In genomic region chr6:99434702-99435530, GRCh38 we compare ENCODE assay signal across 8 cellular contexts.
DNase-seq lines count a peak whose midpoint lies in the region; ATAC-seq and TF ChIP-seq lines count a peak whose summit lies in the region.

No MANE protein-coding gene starts in this region.

- no peaks in the 10 kb centered on the region for H3K9me3 ChIP-seq in neutrophil

- no peak overlapping the region for H3K4me3 ChIP-seq in epithelial cell of esophagus (ENCODE audit: low read length)
- H3K4me3 ChIP-seq in neutrophil (ENCODE audit: low read depth in 1 of 2, low read length in 1 of 2): no peak overlapping the region

- no peaks in the 10 kb centered on the region for H3K4me1 ChIP-seq in neutrophil (ENCODE audit: control insufficient read depth in 1 of 2, insufficient read depth in 1 of 2, low read depth in 1 of 2, low read length in 1 of 2)

- H3K27me3 ChIP-seq in neutrophil: no peaks in the 10 kb centered on the region

- H3K27ac ChIP-seq in neutrophil: no peak overlapping the region

- DNase-seq in AG08395 (ENCODE audit: low spot score) (peak; percentile 41), OCI-M1 (lab: John Stamatoyannopoulos, UW) (peak; percentile 55), epithelial cell of esophagus (ENCODE audit: low read depth) (peak; percentile 47), SW480 (ENCODE audit: low spot score) (no peak)

- TF ChIP-seq CTCF in epithelial cell of esophagus (IDR thresholded peaks at IDR 0.05; ENCODE audit: insufficient read depth, low read depth, low read length, missing control alignments) (peak; percentile 37), neutrophil (IDR thresholded peaks at IDR 0.05) (peak; percentile 69)

- H3K36me3 ChIP-seq in neutrophil: no peaks in the 10 kb centered on the region

- ATAC-seq in GM18499 (IDR thresholded peaks at IDR 0.05; ENCODE audit: insufficient read depth, unreplicated experiment) (peak; percentile 81), HG03025 (IDR thresholded peaks at IDR 0.05; ENCODE audit: low FRiP score, unreplicated experiment) (peak; percentile 77), HG02840 (IDR thresholded peaks at IDR 0.05; ENCODE audit: low FRiP score, unreplicated experiment) (no peak)
